1 cellular context compared by ENCODE assay signal in the genomic region with DNA sequence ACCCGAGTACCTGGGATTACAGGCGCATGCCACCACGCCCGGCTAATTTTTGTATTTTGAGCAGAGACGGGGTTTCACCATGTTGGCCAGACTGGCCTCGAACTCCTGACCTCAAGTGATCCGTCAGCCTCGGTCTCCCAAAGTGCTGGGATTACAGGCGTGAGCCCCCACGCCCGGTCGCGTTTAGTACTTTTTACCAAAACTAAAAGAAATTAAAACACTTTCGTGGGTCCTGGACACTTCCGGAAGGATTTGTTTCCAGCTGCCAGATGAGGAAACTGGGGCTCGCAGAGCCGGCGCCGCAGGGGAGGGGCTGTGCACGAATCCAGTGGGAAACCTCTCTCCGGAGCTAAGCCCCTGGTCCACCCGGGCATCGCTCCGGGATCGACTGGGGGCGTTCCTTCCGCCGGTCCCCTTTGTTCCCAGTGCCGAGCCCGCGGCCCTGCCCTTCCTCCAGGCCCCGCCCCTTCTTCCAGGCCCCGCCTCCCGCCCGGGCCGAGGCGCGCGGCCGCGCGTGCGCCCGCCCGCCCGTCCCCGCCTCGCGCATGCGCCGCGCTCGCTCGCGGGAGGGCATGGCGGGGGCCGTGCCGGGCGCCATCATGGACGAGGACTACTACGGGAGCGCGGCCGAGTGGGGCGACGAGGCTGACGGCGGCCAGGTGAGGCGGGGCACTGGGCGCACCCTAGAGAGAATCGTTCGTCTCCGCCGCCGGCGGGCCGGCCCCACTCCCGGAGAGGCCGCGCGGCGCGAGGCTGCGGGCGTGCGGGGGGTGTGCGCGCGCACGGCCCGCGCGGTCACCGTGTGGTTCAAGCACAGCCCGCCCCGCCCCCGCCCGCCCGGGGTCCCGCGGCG.
TF ChIP-seq lines count a peak whose summit lies in the region.

A gene with protein sequence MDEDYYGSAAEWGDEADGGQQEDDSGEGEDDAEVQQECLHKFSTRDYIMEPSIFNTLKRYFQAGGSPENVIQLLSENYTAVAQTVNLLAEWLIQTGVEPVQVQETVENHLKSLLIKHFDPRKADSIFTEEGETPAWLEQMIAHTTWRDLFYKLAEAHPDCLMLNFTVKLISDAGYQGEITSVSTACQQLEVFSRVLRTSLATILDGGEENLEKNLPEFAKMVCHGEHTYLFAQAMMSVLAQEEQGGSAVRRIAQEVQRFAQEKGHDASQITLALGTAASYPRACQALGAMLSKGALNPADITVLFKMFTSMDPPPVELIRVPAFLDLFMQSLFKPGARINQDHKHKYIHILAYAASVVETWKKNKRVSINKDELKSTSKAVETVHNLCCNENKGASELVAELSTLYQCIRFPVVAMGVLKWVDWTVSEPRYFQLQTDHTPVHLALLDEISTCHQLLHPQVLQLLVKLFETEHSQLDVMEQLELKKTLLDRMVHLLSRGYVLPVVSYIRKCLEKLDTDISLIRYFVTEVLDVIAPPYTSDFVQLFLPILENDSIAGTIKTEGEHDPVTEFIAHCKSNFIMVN (plus strand): TSS at position 546 of the 853 bp plus-strand sequence. CDS start 54 bp downstream, at position 600.

TF ChIP-seq in HepG2, 621 proteins besides CTCF, POLR2A, EP300 and RAD21 (continued from another document and continues in another):
- TF ChIP-seq, protein P1, sequence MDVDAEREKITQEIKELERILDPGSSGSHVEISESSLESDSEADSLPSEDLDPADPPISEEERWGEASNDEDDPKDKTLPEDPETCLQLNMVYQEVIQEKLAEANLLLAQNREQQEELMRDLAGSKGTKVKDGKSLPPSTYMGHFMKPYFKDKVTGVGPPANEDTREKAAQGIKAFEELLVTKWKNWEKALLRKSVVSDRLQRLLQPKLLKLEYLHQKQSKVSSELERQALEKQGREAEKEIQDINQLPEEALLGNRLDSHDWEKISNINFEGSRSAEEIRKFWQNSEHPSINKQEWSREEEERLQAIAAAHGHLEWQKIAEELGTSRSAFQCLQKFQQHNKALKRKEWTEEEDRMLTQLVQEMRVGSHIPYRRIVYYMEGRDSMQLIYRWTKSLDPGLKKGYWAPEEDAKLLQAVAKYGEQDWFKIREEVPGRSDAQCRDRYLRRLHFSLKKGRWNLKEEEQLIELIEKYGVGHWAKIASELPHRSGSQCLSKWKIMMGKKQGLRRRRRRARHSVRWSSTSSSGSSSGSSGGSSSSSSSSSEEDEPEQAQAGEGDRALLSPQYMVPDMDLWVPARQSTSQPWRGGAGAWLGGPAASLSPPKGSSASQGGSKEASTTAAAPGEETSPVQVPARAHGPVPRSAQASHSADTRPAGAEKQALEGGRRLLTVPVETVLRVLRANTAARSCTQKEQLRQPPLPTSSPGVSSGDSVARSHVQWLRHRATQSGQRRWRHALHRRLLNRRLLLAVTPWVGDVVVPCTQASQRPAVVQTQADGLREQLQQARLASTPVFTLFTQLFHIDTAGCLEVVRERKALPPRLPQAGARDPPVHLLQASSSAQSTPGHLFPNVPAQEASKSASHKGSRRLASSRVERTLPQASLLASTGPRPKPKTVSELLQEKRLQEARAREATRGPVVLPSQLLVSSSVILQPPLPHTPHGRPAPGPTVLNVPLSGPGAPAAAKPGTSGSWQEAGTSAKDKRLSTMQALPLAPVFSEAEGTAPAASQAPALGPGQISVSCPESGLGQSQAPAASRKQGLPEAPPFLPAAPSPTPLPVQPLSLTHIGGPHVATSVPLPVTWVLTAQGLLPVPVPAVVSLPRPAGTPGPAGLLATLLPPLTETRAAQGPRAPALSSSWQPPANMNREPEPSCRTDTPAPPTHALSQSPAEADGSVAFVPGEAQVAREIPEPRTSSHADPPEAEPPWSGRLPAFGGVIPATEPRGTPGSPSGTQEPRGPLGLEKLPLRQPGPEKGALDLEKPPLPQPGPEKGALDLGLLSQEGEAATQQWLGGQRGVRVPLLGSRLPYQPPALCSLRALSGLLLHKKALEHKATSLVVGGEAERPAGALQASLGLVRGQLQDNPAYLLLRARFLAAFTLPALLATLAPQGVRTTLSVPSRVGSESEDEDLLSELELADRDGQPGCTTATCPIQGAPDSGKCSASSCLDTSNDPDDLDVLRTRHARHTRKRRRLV (CRISPR knock-in tag; IDR thresholded peaks at IDR 0.05) = no peak
- no peak for TF ChIP-seq MAFF (IDR thresholded peaks at IDR 0.05; ENCODE audit: low read depth, low read length)
- TF ChIP-seq GFI1 (CRISPR knock-in tag; IDR thresholded peaks at IDR 0.05; ENCODE audit: borderline replicate concordance) = no peak; the same call in 1 of the 2 replicates
- TF ChIP-seq NCOA2 (CRISPR knock-in tag; IDR thresholded peaks at IDR 0.05) = peak; percentile 41; the same call in 1 of the 2 replicates
- TF ChIP-seq, protein P2, sequence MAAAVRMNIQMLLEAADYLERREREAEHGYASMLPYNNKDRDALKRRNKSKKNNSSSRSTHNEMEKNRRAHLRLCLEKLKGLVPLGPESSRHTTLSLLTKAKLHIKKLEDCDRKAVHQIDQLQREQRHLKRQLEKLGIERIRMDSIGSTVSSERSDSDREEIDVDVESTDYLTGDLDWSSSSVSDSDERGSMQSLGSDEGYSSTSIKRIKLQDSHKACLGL (CRISPR knock-in tag; IDR thresholded peaks at IDR 0.05) = peak; percentile 76
- TF ChIP-seq KDM3A (CRISPR knock-in tag; IDR thresholded peaks at IDR 0.05; ENCODE audit: low read depth) = peak; percentile 68
- no peak; the same call in 1 of the 2 replicates for TF ChIP-seq ZNF83 (CRISPR knock-in tag; IDR thresholded peaks at IDR 0.05; ENCODE audit: borderline replicate concordance)
- TF ChIP-seq CBX2 (IDR thresholded peaks at IDR 0.05; ENCODE audit: low read depth, low read length) = no peak
- no peak for TF ChIP-seq CBX2 (CRISPR knock-in tag; IDR thresholded peaks at IDR 0.05; ENCODE audit: low read depth)
- TF ChIP-seq, protein P3, sequence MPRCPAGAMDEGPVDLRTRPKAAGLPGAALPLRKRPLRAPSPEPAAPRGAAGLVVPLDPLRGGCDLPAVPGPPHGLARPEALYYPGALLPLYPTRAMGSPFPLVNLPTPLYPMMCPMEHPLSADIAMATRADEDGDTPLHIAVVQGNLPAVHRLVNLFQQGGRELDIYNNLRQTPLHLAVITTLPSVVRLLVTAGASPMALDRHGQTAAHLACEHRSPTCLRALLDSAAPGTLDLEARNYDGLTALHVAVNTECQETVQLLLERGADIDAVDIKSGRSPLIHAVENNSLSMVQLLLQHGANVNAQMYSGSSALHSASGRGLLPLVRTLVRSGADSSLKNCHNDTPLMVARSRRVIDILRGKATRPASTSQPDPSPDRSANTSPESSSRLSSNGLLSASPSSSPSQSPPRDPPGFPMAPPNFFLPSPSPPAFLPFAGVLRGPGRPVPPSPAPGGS (CRISPR knock-in tag; IDR thresholded peaks at IDR 0.05) = peak; percentile 28; the same call in 1 of the 2 replicates
- no peak for TF ChIP-seq PLRG1 (conservative IDR thresholded peaks at IDR 0.05)
- no peak; the same call in 1 of the 2 replicates for TF ChIP-seq ZFP36L2 (CRISPR knock-in tag; IDR thresholded peaks at IDR 0.05)
- 0 out of 2 replicates have a peak, but pooled peaks have one; percentile 22 for TF ChIP-seq MTA1 (CRISPR knock-in tag; IDR thresholded peaks at IDR 0.05; ENCODE audit: borderline replicate concordance)
- TF ChIP-seq ZNF709 (CRISPR knock-in tag; IDR thresholded peaks at IDR 0.05) = peak; percentile 74; the same call in 1 of the 2 replicates
- TF ChIP-seq ZNF350 (CRISPR knock-in tag; IDR thresholded peaks at IDR 0.05; ENCODE audit: borderline replicate concordance, low read depth) = peak; percentile 58; the same call in 1 of the 2 replicates
- TF ChIP-seq, protein P4, sequence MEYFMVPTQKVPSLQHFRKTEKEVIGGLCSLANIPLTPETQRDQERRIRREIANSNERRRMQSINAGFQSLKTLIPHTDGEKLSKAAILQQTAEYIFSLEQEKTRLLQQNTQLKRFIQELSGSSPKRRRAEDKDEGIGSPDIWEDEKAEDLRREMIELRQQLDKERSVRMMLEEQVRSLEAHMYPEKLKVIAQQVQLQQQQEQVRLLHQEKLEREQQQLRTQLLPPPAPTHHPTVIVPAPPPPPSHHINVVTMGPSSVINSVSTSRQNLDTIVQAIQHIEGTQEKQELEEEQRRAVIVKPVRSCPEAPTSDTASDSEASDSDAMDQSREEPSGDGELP (IDR thresholded peaks at IDR 0.05; ENCODE audit: borderline replicate concordance, low read depth) = peak; percentile 57; the same call in 1 of the 2 replicates
- TF ChIP-seq ZNF746 (CRISPR knock-in tag; IDR thresholded peaks at IDR 0.05) = peak; percentile 84; the same call in 1 of the 2 replicates
- TF ChIP-seq ZNF777 (CRISPR knock-in tag; IDR thresholded peaks at IDR 0.05) = no peak; the same call in none of the 2 replicates
- no peak for TF ChIP-seq SSRP1 (CRISPR knock-in tag; IDR thresholded peaks at IDR 0.05)
- 0 out of 2 replicates have a peak, but pooled peaks have one; percentile 6 for TF ChIP-seq SIX4 (CRISPR knock-in tag; IDR thresholded peaks at IDR 0.05)
- peak; percentile 97 for TF ChIP-seq HES4 (CRISPR knock-in tag; IDR thresholded peaks at IDR 0.05; ENCODE audit: borderline replicate concordance)
- peak; percentile 78 for TF ChIP-seq HOXD1 (CRISPR knock-in tag; IDR thresholded peaks at IDR 0.05)
- TF ChIP-seq TBL1XR1 (IDR thresholded peaks at IDR 0.05; ENCODE audit: borderline replicate concordance, low read length, partially characterized antibody) = no peak
- TF ChIP-seq ZSCAN9 (CRISPR knock-in tag; IDR thresholded peaks at IDR 0.05; ENCODE audit: borderline replicate concordance) = no peak
- TF ChIP-seq CCDC6 (CRISPR knock-in tag; IDR thresholded peaks at IDR 0.05) = peak; percentile 72; the same call in 1 of the 2 replicates
- TF ChIP-seq, protein P5, sequence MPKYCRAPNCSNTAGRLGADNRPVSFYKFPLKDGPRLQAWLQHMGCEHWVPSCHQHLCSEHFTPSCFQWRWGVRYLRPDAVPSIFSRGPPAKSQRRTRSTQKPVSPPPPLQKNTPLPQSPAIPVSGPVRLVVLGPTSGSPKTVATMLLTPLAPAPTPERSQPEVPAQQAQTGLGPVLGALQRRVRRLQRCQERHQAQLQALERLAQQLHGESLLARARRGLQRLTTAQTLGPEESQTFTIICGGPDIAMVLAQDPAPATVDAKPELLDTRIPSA (CRISPR knock-in tag; IDR thresholded peaks at IDR 0.05; ENCODE audit: borderline replicate concordance) = no peak
- TF ChIP-seq TBX3 (IDR thresholded peaks at IDR 0.05; ENCODE audit: borderline replicate concordance) = no peak
- TF ChIP-seq, protein P6, sequence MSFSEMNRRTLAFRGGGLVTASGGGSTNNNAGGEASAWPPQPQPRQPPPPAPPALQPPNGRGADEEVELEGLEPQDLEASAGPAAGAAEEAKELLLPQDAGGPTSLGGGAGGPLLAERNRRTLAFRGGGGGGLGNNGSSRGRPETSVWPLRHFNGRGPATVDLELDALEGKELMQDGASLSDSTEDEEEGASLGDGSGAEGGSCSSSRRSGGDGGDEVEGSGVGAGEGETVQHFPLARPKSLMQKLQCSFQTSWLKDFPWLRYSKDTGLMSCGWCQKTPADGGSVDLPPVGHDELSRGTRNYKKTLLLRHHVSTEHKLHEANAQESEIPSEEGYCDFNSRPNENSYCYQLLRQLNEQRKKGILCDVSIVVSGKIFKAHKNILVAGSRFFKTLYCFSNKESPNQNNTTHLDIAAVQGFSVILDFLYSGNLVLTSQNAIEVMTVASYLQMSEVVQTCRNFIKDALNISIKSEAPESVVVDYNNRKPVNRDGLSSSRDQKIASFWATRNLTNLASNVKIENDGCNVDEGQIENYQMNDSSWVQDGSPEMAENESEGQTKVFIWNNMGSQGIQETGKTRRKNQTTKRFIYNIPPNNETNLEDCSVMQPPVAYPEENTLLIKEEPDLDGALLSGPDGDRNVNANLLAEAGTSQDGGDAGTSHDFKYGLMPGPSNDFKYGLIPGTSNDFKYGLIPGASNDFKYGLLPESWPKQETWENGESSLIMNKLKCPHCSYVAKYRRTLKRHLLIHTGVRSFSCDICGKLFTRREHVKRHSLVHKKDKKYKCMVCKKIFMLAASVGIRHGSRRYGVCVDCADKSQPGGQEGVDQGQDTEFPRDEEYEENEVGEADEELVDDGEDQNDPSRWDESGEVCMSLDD (CRISPR knock-in tag; IDR thresholded peaks at IDR 0.05; ENCODE audit: borderline replicate concordance) = no peak
- no peak; the same call in 1 of the 2 replicates for TF ChIP-seq SOX13 (IDR thresholded peaks at IDR 0.05)
- TF ChIP-seq SOX13 (CRISPR knock-in tag; conservative IDR thresholded peaks at IDR 0.05 in 1 of 2, IDR thresholded peaks at IDR 0.05 in 1 of 2) = peak in 1 of 2 experiments; percentile 77; a peak in 2 of 4 replicates
- TF ChIP-seq STAG1 (CRISPR knock-in tag; IDR thresholded peaks at IDR 0.05) = peak; percentile 29; the same call in 1 of the 2 replicates
- TF ChIP-seq PRMT3 (CRISPR knock-in tag; IDR thresholded peaks at IDR 0.05; ENCODE audit: borderline replicate concordance, low read depth) = no peak
- TF ChIP-seq, protein P7, sequence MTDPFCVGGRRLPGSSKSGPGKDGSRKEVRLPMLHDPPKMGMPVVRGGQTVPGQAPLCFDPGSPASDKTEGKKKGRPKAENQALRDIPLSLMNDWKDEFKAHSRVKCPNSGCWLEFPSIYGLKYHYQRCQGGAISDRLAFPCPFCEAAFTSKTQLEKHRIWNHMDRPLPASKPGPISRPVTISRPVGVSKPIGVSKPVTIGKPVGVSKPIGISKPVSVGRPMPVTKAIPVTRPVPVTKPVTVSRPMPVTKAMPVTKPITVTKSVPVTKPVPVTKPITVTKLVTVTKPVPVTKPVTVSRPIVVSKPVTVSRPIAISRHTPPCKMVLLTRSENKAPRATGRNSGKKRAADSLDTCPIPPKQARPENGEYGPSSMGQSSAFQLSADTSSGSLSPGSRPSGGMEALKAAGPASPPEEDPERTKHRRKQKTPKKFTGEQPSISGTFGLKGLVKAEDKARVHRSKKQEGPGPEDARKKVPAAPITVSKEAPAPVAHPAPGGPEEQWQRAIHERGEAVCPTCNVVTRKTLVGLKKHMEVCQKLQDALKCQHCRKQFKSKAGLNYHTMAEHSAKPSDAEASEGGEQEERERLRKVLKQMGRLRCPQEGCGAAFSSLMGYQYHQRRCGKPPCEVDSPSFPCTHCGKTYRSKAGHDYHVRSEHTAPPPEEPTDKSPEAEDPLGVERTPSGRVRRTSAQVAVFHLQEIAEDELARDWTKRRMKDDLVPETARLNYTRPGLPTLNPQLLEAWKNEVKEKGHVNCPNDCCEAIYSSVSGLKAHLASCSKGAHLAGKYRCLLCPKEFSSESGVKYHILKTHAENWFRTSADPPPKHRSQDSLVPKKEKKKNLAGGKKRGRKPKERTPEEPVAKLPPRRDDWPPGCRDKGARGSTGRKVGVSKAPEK (CRISPR knock-in tag; IDR thresholded peaks at IDR 0.05; ENCODE audit: borderline replicate concordance) = no peak
- no peak for TF ChIP-seq STAT5B (CRISPR knock-in tag; IDR thresholded peaks at IDR 0.05)
- TF ChIP-seq HMGA1 (CRISPR knock-in tag; conservative IDR thresholded peaks at IDR 0.05) = no peak
